ENCODE assay signal across 8 cellular contexts in genomic region chr2:143110759-143111428, GRCh38. TPM values are rescaled to one million over a fixed set of nuclear protein-coding genes. Genes with fewer than 3 reads are reported as not detected.
A peak's percentile ranks its signal among the peaks of the same experiment; 100 is the strongest.
DNase-seq lines count a peak whose midpoint lies in the region; ATAC-seq, FAIRE-seq and TF ChIP-seq lines count a peak whose summit lies in the region.

No MANE protein-coding gene starts in this region.

- no peaks in the 10 kb centered on the region for H4K20me1 ChIP-seq in keratinocyte (ENCODE audit: control insufficient read depth, extremely low read depth, insufficient read depth, low read length)

- H3K9me3 Mint-ChIP-seq in MCF 10A (ENCODE audit: unreplicated experiment), result no peaks in the 10 kb centered on the region

- DNase-seq in A673 (ENCODE audit: low spot score) (peak; percentile 88), NCI-H2081 treated with DMSO at 0.1 percent for 48 hours (lab: John Stamatoyannopoulos, UW) (peak; percentile 15), UCSD-AML1 (lab: John Stamatoyannopoulos, UW; ENCODE audit: unreplicated experiment) (peak; percentile 52), MCF 10A (ENCODE audit: unreplicated experiment) (peak; percentile 86), keratinocyte (ENCODE audit: low read depth, low spot score) (peak; percentile 0)
- peak; percentile 63 to 66 for DNase-seq in stimulated activated CD4-positive, alpha-beta T cell treated with anti-CD3 and anti-CD28 coated beads, Interleukin-2, amount 100 ng/mL, for 48 hours

- H3K4me2 ChIP-seq in keratinocyte (ENCODE audit: control insufficient read depth, extremely low read depth, insufficient read depth, low read depth, low read length), result peak overlapping the region; percentile 19

- POLR2A ChIA-PET in A673 (lab: Charles Lee; ENCODE audit: low non-redundant PET), result interaction anchor here (0.6 kb wide), 1 partner anchor 1331 kb away, joined by 3 read pairs; no protein-coding TSS in a partner anchor
- POLR2A ChIA-PET in MCF 10A (lab: Yijun Ruan, JAX), result interaction anchor here (0.6 to 0.7 kb wide), 2 partner anchors 112 to 143 kb away, joined by 3 read pairs; no protein-coding TSS in a partner anchor

- TF ChIP-seq CTCF in A673 (conservative IDR thresholded peaks at IDR 0.05; ENCODE audit: low read depth, low read length) (peak; percentile 83), MCF 10A (IDR thresholded peaks at IDR 0.05; ENCODE audit: unreplicated experiment) (peak; percentile 77), keratinocyte (optimal IDR thresholded peaks at IDR 0.05 in 1 of 3, IDR thresholded peaks at IDR 0.05 in 1 of 3, conservative IDR thresholded peaks at IDR 0.05 in 1 of 3; ENCODE audit: extremely low read depth in 1 of 3, insufficient read depth in 2 of 3, low read length in 3 of 3) (peak; percentile 57 to 81 (median 78))

- CTCF ChIA-PET in A673 (lab: Charles Lee) (interaction anchor here (0.5 to 1.9 kb wide), 5 partner anchors 27 to 148 kb away, joined by 3 to 12 read pairs (median 8); no protein-coding TSS in a partner anchor), MCF 10A (lab: Yijun Ruan, JAX) (interaction anchor here (0.6 to 4.5 kb wide), 37 partner anchors 8 to 514 kb away, joined by 3 to 26 read pairs (median 4); no protein-coding TSS in a partner anchor)

- H3K4me3 Mint-ChIP-seq in MCF 10A (ENCODE audit: unreplicated experiment), result no peak overlapping the region

- peak overlapping the region; percentile 54 for H2AFZ ChIP-seq in keratinocyte (ENCODE audit: control insufficient read depth, low read length)

- no peak overlapping the region for H3K9ac ChIP-seq in keratinocyte (ENCODE audit: control insufficient read depth, extremely low read depth, insufficient read depth, low read length)

- H3K27me3 ChIP-seq in A673 (replicated peaks; ENCODE audit: insufficient read depth, low read depth, low read length, poor library complexity) (no peaks in the 10 kb centered on the region), keratinocyte (ENCODE audit: control insufficient read depth, extremely low read depth, insufficient read depth, low read length) (no peaks in the 10 kb centered on the region)

- peaks cover 8% of the 10 kb centered on the region for H3K4me1 Mint-ChIP-seq in MCF 10A (ENCODE audit: insufficient read depth, unreplicated experiment)

- no peaks in the 10 kb centered on the region for H3K9me1 ChIP-seq in keratinocyte (ENCODE audit: control insufficient read depth, extremely low read depth, insufficient read depth, low read length)

- BruUV-seq in A673 (replicated peaks; lab: Mats Ljungman, UMichigan), result no TSS peak
- BruUV-seq in MCF 10A (replicated peaks; lab: Mats Ljungman, UMichigan), result no TSS peak

- peak; percentile 90 for ATAC-seq in GM18498 (IDR thresholded peaks at IDR 0.05; ENCODE audit: unreplicated experiment)
- ATAC-seq in HG02885 (IDR thresholded peaks at IDR 0.05; ENCODE audit: poor library complexity, unreplicated experiment), result peak; percentile 92

- no peak overlapping the region for H3K27ac Mint-ChIP-seq in MCF 10A (ENCODE audit: low read depth, unreplicated experiment)

- H3K79me2 ChIP-seq in keratinocyte (ENCODE audit: control insufficient read depth, insufficient read depth, low read length), result no peaks in the 10 kb centered on the region

- H3K36me3 ChIP-seq in A673 (ENCODE audit: insufficient read depth, low read length, poor library complexity, severe bottlenecking) (no peaks in the 10 kb centered on the region), keratinocyte (ENCODE audit: control insufficient read depth in 2 of 2, extremely low read depth in 1 of 2, insufficient read depth in 2 of 2, low read length in 2 of 2) (no peaks in the 10 kb centered on the region)

- H3K36me3 Mint-ChIP-seq in MCF 10A (ENCODE audit: insufficient read depth, unreplicated experiment), result no peaks in the 10 kb centered on the region

- dilution Hi-C loops in keratinocyte (cut with MboI; ENCODE audit: extremely low pct_ligation_motif_present, low sequenced_read_pairs), result no loop called here

- no peaks in the 10 kb centered on the region for H3K9me3 ChIP-seq in A673 (ENCODE audit: low read depth, low read length, poor library complexity, severe bottlenecking)
- no peaks in the 10 kb centered on the region for H3K9me3 ChIP-seq in keratinocyte (ENCODE audit: control insufficient read depth, low read depth, low read length)

- H3K4me3 ChIP-seq in A673 (ENCODE audit: low read depth, low read length, poor library complexity, severe bottlenecking) (no peak overlapping the region), keratinocyte (ENCODE audit: control insufficient read depth in 2 of 3, extremely low read depth in 1 of 3, insufficient read depth in 2 of 3, low read depth in 1 of 3, low read length in 3 of 3) (no peak overlapping the region)

- FAIRE-seq in keratinocyte (lab: Jason Lieb, UNC), result peak; percentile 85

- intact Hi-C loops in A673 (cut with micrococcal nuclease; ENCODE audit: unreplicated experiment) (loop anchor here (2.0 kb wide), 3 partner anchors 76 to 148 kb away; no protein-coding TSS in a partner anchor), MCF 10A (cut with micrococcal nuclease) (loop anchor here (1.0 to 2.0 kb wide), 3 partner anchors 76 to 148 kb away; no protein-coding TSS in a partner anchor)

- H3K4me1 ChIP-seq in A673 (ENCODE audit: insufficient read depth, low read length, poor library complexity, severe bottlenecking), result no peaks in the 10 kb centered on the region
- H3K4me1 ChIP-seq in keratinocyte (ENCODE audit: control insufficient read depth, extremely low read depth, insufficient read depth, low read length), result no peaks in the 10 kb centered on the region

- H3K27me3 Mint-ChIP-seq in MCF 10A (ENCODE audit: insufficient read depth, unreplicated experiment), result no peaks in the 10 kb centered on the region

- H3K27ac ChIP-seq in A673 (ENCODE audit: low read depth, low read length, poor library complexity, severe bottlenecking), result no peak overlapping the region
- H3K27ac ChIP-seq in keratinocyte (ENCODE audit: control insufficient read depth, insufficient read depth, low read length), result no peak overlapping the region

RNA-seq across cellular contexts. Expression of gene ARHGAP15, which starts 18.3 kb away (rescaled TPM):
- total RNA-seq in A673 (2021), result not detected in 2 replicates
- total RNA-seq in MCF 10A (2022), result 0.61 TPM in 1 of 2 replicates, not detected in the other
- 0.21 TPM in 1 of 3 replicates, not detected in the others for polyA plus RNA-seq in keratinocyte
- not detected for polyA plus RNA-seq in keratinocyte (2011; ENCODE audit: low read depth)
- not detected in 2 replicates for polyA plus RNA-seq in keratinocyte (2011; cell fraction: cytosol; rRNA removed)
- polyA plus RNA-seq in keratinocyte (2011; cell fraction: nucleus; rRNA removed), result not detected in 2 replicates
- not detected in 2 replicates for polyA plus RNA-seq in keratinocyte (2012; ENCODE audit: low replicate concordance)
- not detected in 3 replicates for polyA minus RNA-seq in keratinocyte
- not detected for polyA minus RNA-seq in keratinocyte (2011; cell fraction: cytosol; rRNA and poly(A)+ RNA removed)
- not detected in 2 replicates for polyA minus RNA-seq in keratinocyte (2011; cell fraction: nucleus; rRNA and poly(A)+ RNA removed)

Comparison
In these comparisons a context has a peak if more than half of its experiments do, and no peak if none do; other contexts are left out.
1. DNase-seq: peak in every context shown above with its lines; median percentile 88 in A673; 86 in MCF 10A; 64 in stimulated activated CD4-positive, alpha-beta T cell treated with anti-CD3 and anti-CD28 coated beads, Interleukin-2, amount 100 ng/mL, for 48 hours; 52 in UCSD-AML1; 15 in NCI-H2081 treated with DMSO at 0.1 percent for 48 hours; 0 in keratinocyte.